In genomic region chr22:46366327-46366731, GRCh38 we compare ENCODE assay signal across 16 cellular contexts. TPM values are rescaled to one million over a fixed set of nuclear protein-coding genes. Genes with fewer than 3 reads are reported as not detected.
DNase-seq lines count a peak whose midpoint lies in the region; ATAC-seq and TF ChIP-seq lines count a peak whose summit lies in the region.
"Had no signal": no experiment of that assay in that cellular context is flagged by ENCODE, and none has a peak within 500 bp of the region (broad histone marks: within the 10 kb centered on the region; RNA-seq: fewer than 3 reads in every experiment).

No MANE protein-coding gene starts in this region.

- H3K9ac ChIP-seq in neuronal stem cell (ENCODE audit: low read depth, low read length, poor library complexity) (peak overlapping the region; percentile 30), colonic mucosa (ENCODE audit: low read depth in 2 of 2, low read length in 2 of 2) (no peak overlapping the region)

- peak overlapping the region; percentile 80 for H3K18ac ChIP-seq in neuronal stem cell (ENCODE audit: low read length)

- no peak overlapping the region for H3K27ac Mint-ChIP-seq in activated T-helper 17 cell treated with anti-CD3 and anti-CD28 coated beads, Interleukin-2, amount 50 U/mL, for 72 hours
- H3K27ac Mint-ChIP-seq: GM23338 had no signal

- H2BK15ac ChIP-seq in neuronal stem cell (ENCODE audit: low read length) = peak overlapping the region; percentile 83

- 70% methylated on average over 19 of the region's 19 CpGs for WGBS in right cardiac atrium
- WGBS in neuronal stem cell (ENCODE audit: extremely low coverage in 2 of 2, insufficient read length in 2 of 2, insufficient replicate concordance in 1 of 2), 2 donors = no CpG with 5 or more reads among the region's 19 CpGs

- H3K4me1 ChIP-seq in right cardiac atrium (ENCODE audit: control insufficient read depth, insufficient read depth, low read length) = no peaks in the 10 kb centered on the region
- H3K4me1 ChIP-seq in left ventricle myocardium inferior = no peaks in the 10 kb centered on the region
- peaks cover 0 to 5% of the 10 kb centered on the region in 2 donors for H3K4me1 ChIP-seq in neuronal stem cell (ENCODE audit: control insufficient read depth in 2 of 2, insufficient read depth in 1 of 2, low read depth in 1 of 2, low read length in 2 of 2)
- peaks cover 3% of the 10 kb centered on the region for H3K4me1 ChIP-seq in colonic mucosa

- no peak overlapping the region for H3K27ac ChIP-seq in right cardiac atrium (ENCODE audit: low read length)
- H3K27ac ChIP-seq in left ventricle myocardium inferior (replicated peaks) = no peak overlapping the region
- H3K27ac ChIP-seq in neuronal stem cell (replicated peaks; ENCODE audit: low read length) = no peak overlapping the region
- H3K27ac ChIP-seq in colonic mucosa = no peak overlapping the region

- H3K36me3 Mint-ChIP-seq in activated T-helper 17 cell treated with anti-CD3 and anti-CD28 coated beads, Interleukin-2, amount 50 U/mL, for 72 hours (ENCODE audit: low read depth) = no peaks in the 10 kb centered on the region
- H3K36me3 Mint-ChIP-seq: CD4-positive, CD25-positive, alpha-beta regulatory T cell had no signal

- H3K9me3 ChIP-seq in right cardiac atrium (ENCODE audit: control insufficient read depth, low read length) = no peaks in the 10 kb centered on the region
- no peaks in the 10 kb centered on the region for H3K9me3 ChIP-seq in left ventricle myocardium inferior (replicated peaks)
- no peaks in the 10 kb centered on the region for H3K9me3 ChIP-seq in neuronal stem cell (replicated peaks in 1 of 2; ENCODE audit: control insufficient read depth in 2 of 2, insufficient read depth in 1 of 2, low read depth in 1 of 2, low read length in 2 of 2)
- no peaks in the 10 kb centered on the region for H3K9me3 ChIP-seq in colonic mucosa

- no peak overlapping the region for H3K23ac ChIP-seq in neuronal stem cell (ENCODE audit: low read depth, low read length, poor library complexity)

- peaks cover 12% of the 10 kb centered on the region for H3K4me1 Mint-ChIP-seq in activated T-helper 17 cell treated with anti-CD3 and anti-CD28 coated beads, Interleukin-2, amount 50 U/mL, for 72 hours

- H3K4me3 Mint-ChIP-seq in activated T-helper 17 cell treated with anti-CD3 and anti-CD28 coated beads, Interleukin-2, amount 50 U/mL, for 72 hours = peak overlapping the region; percentile 66
- H3K4me3 Mint-ChIP-seq: CD4-positive, CD25-positive, alpha-beta regulatory T cell; GM23338 had no signal

- H3K27me3 Mint-ChIP-seq in activated T-helper 17 cell treated with anti-CD3 and anti-CD28 coated beads, Interleukin-2, amount 50 U/mL, for 72 hours = no peaks in the 10 kb centered on the region
- H3K27me3 Mint-ChIP-seq: CD4-positive, CD25-positive, alpha-beta regulatory T cell had no signal

- H3K4me3 ChIP-seq in right cardiac atrium (ENCODE audit: low read length) (no peak overlapping the region), left ventricle myocardium inferior (no peak overlapping the region), neuronal stem cell (ENCODE audit: low read length in 2 of 2) (no peak overlapping the region), colonic mucosa (no peak overlapping the region)
- H3K4me3 ChIP-seq: GM23338, K562 had no signal

- H2BK5ac ChIP-seq in neuronal stem cell (ENCODE audit: low read length) = no peak overlapping the region

- H3K14ac ChIP-seq in neuronal stem cell (ENCODE audit: low read length) = no peak overlapping the region

- H3K4ac ChIP-seq in neuronal stem cell (ENCODE audit: low read length) = no peak overlapping the region

- DNase-seq in DMS53 (lab: John Stamatoyannopoulos, UW) (peak; percentile 73), DMS53 treated with DMSO at 0.1 percent for 48 hours (lab: John Stamatoyannopoulos, UW; ENCODE audit: unreplicated experiment) (no peak), right cardiac atrium (peak in 2 of 3 donors; percentile 33 to 59), left ventricle myocardium inferior (no peak), neuronal stem cell (ENCODE audit: low spot score) (no peak), colonic mucosa (no peak)
- no peak for DNase-seq in effector CD8-positive, alpha-beta T cell (lab: John Stamatoyannopoulos, UW)
- DNase-seq: 8988T; CD4-positive, CD25-positive, alpha-beta regulatory T cell; DMS153; NCI-H1694 treated with DMSO at 0.1 percent for 48 hours; NCI-H774 had no signal

- TF ChIP-seq CTCF in left ventricle myocardium inferior (IDR thresholded peaks at IDR 0.05; ENCODE audit: borderline replicate concordance) (no peak), colonic mucosa (IDR thresholded peaks at IDR 0.05) (no peak)

- H2AK5ac ChIP-seq in neuronal stem cell (ENCODE audit: low read depth, low read length) = peak overlapping the region; percentile 91

- H3K79me1 ChIP-seq in neuronal stem cell (ENCODE audit: low read depth, low read length) = peaks cover 2% of the 10 kb centered on the region

- intact Hi-C loops in right cardiac atrium (cut with DNase I) (loop anchor here (2.0 to 5.0 kb wide), 2 partner anchors 176 kb away; no protein-coding TSS in a partner anchor), left ventricle myocardium inferior (cut with micrococcal nuclease) (loop anchor here (10.0 kb wide), 1 partner anchor 178 kb away; no protein-coding TSS in a partner anchor), colonic mucosa (cut with DNase I) (loop anchor here (10.0 kb wide), 1 partner anchor 78 kb away; no protein-coding TSS in a partner anchor)

- H3K27me3 ChIP-seq in right cardiac atrium (ENCODE audit: control insufficient read depth, insufficient read depth) (no peaks in the 10 kb centered on the region), left ventricle myocardium inferior (ENCODE audit: low read depth) (peaks cover 30% of the 10 kb centered on the region), neuronal stem cell (ENCODE audit: control insufficient read depth in 3 of 3, insufficient read depth in 3 of 3, low read depth in 1 of 3, low read length in 3 of 3) (peaks cover 0 to 2% (median 0%) of the 10 kb centered on the region in 3 experiments), colonic mucosa (no peaks in the 10 kb centered on the region)

- H2AFZ ChIP-seq in neuronal stem cell (ENCODE audit: low read length) = no peak overlapping the region
- H2AFZ ChIP-seq: GM23338 had no signal

- H3K36me3 ChIP-seq in left ventricle myocardium inferior = no peaks in the 10 kb centered on the region
- peaks cover 2 to 38% of the 10 kb centered on the region in 2 donors for H3K36me3 ChIP-seq in neuronal stem cell (replicated peaks in 1 of 2; ENCODE audit: control insufficient read depth in 2 of 2, insufficient read depth in 2 of 2, low read length in 2 of 2)
- H3K36me3 ChIP-seq in colonic mucosa = no peaks in the 10 kb centered on the region

- no peaks in the 10 kb centered on the region for H3K9me3 Mint-ChIP-seq in activated T-helper 17 cell treated with anti-CD3 and anti-CD28 coated beads, Interleukin-2, amount 50 U/mL, for 72 hours
- H3K9me3 Mint-ChIP-seq: CD4-positive, CD25-positive, alpha-beta regulatory T cell; GM23338 had no signal

- H4K91ac ChIP-seq in neuronal stem cell (ENCODE audit: low read depth, low read length, poor library complexity) = no peak overlapping the region

- peak overlapping the region; percentile 94 for H2BK12ac ChIP-seq in neuronal stem cell (ENCODE audit: low read length)

- no peak overlapping the region for H4K8ac ChIP-seq in neuronal stem cell (ENCODE audit: low read depth, low read length)

- no peak overlapping the region for H2BK120ac ChIP-seq in neuronal stem cell (ENCODE audit: low read depth, low read length)

- H3K4me2 ChIP-seq in neuronal stem cell (ENCODE audit: insufficient read depth, low read length, poor library complexity, severe bottlenecking) = no peak overlapping the region
- H3K4me2 ChIP-seq: GM23338 had no signal

- ATAC-seq in right cardiac atrium = no peak
- peak; percentile 31 for ATAC-seq in activated T-helper 17 cell treated with anti-CD3 and anti-CD28 coated beads, Interleukin-2, amount 50 U/mL, for 72 hours (replicated peaks)
- ATAC-seq: HCT116 had no signal

RNA-seq across cellular contexts. Expression of gene TRMU, which starts 30.8 kb away (rescaled TPM):
- total RNA-seq in right cardiac atrium = 10 to 100 TPM; 31.5 to 48.7 (median 38.9) TPM
- polyA plus RNA-seq in right cardiac atrium = 40.2 TPM
- 42.0 TPM for total RNA-seq in left ventricle myocardium inferior
- total RNA-seq in activated T-helper 17 cell treated with anti-CD3 and anti-CD28 coated beads, Interleukin-2, amount 50 U/mL, for 72 hours = 10 to 100 TPM; 92.0 to 92.2 TPM
- polyA plus RNA-seq in neuronal stem cell (2013, experiment 1 of 2) = 30.9 TPM
- polyA plus RNA-seq in neuronal stem cell (2013, experiment 2 of 2) = 33.3 TPM
- 10 to 100 TPM; 25.2 to 71.8 TPM for total RNA-seq in colonic mucosa

Comparison
In these comparisons a context has a peak if more than half of its experiments do, and no peak if none do; other contexts are left out.
1. DNase-seq: peak in DMS53 (single experiment) and right cardiac atrium (2 of 3); none in DMS53 treated with DMSO at 0.1 percent for 48 hours (single experiment), left ventricle myocardium inferior (single experiment), neuronal stem cell (single experiment), effector CD8-positive, alpha-beta T cell (single experiment) and colonic mucosa (single experiment).